In the genomic region with DNA sequence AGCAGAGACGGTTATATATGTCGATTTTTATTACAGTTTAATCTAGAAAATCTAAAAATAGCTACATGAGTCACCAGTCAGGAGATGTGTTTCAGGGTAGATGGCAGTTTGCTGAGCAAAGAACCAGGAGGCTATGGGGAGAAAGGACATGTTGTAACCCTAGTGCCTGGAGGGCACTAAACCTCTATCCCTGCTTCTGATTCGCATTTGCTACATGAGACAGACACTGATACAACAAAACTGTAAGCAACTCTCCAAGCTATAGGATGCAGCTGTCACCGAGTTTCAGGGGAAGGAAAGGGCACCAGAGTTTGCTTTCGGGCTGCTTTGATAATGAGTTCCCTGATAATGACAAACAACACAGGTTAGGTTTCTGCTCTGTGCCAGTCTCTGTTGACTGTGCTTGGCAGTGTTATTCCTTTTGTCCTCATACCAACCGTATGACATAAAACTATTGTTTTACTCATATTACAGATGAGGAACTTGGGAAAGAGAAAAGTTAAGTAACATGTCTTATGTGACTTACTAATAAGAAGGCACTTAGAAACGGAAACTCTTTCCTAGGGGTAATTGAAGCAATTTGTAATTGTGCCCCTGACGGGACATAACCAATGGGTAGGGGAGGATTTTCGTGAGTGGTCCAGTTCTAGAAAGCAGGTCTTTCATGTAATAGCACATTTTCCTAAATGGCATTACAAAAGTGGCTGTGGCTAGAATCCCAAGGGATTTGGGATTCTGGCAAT, we compare ENCODE assay signal across 9 cellular contexts. TPM values are rescaled to one million over a fixed set of nuclear protein-coding genes. Genes with fewer than 3 reads are reported as not detected.
A peak's percentile ranks its signal among the peaks of the same experiment; 100 is the strongest.
DNase-seq lines count a peak whose midpoint lies in the region; ATAC-seq and TF ChIP-seq lines count a peak whose summit lies in the region.
"Had no signal": no experiment of that assay in that cellular context is flagged by ENCODE, and none has a peak within 500 bp of the region (broad histone marks: within the 10 kb centered on the region; RNA-seq: fewer than 3 reads in every experiment).

No MANE protein-coding gene starts in this region.

- intact Hi-C loops in stomach (cut with DNase I; ENCODE audit: low total_unique reads) = no loop called here

- H3K27me3 ChIP-seq in SJSA1 (replicated peaks) = no peaks in the 10 kb centered on the region
- H3K27me3 ChIP-seq in stomach = no peaks in the 10 kb centered on the region
- H3K27me3 ChIP-seq in H7 (ENCODE audit: control insufficient read depth, insufficient read depth, low read length) = no peaks in the 10 kb centered on the region
- no peaks in the 10 kb centered on the region for H3K27me3 ChIP-seq in Karpas-422 (ENCODE audit: low read length)

- H3K79me2 ChIP-seq in Karpas-422 (ENCODE audit: low read length) = no peaks in the 10 kb centered on the region

- no peaks in the 10 kb centered on the region for H3K9me2 ChIP-seq in Karpas-422 (replicated peaks; ENCODE audit: insufficient read depth, low read length)

- no peak overlapping the region for H2AFZ ChIP-seq in Karpas-422 (ENCODE audit: low read length)

- H3K9ac ChIP-seq in Karpas-422 (ENCODE audit: low read length) = no peak overlapping the region

- H3K4me1 ChIP-seq in SJSA1 (replicated peaks) = peaks cover 17% of the 10 kb centered on the region
- H3K4me1 ChIP-seq in stomach = peaks cover 29 to 59% (median 43%) of the 10 kb centered on the region in 4 donors
- H3K4me1 ChIP-seq in Karpas-422 (ENCODE audit: low read length) = no peaks in the 10 kb centered on the region

- H3K36me3 ChIP-seq in SJSA1 = no peaks in the 10 kb centered on the region
- H3K36me3 ChIP-seq in stomach = no peaks in the 10 kb centered on the region
- no peaks in the 10 kb centered on the region for H3K36me3 ChIP-seq in H7 (replicated peaks; ENCODE audit: control insufficient read depth, insufficient read depth, low read length)
- no peaks in the 10 kb centered on the region for H3K36me3 ChIP-seq in Karpas-422 (ENCODE audit: insufficient read depth, low read length)

- TF ChIP-seq EP300 in stomach (IDR thresholded peaks at IDR 0.05) = no peak

- H3K9me3 ChIP-seq in SJSA1 (replicated peaks) (no peaks in the 10 kb centered on the region), stomach (no peaks in the 10 kb centered on the region), Karpas-422 (ENCODE audit: low read length) (no peaks in the 10 kb centered on the region)

- 22 to 33% (median 24%) methylated on average over 9 of the region's 9 CpGs for WGBS in stomach, 5 donors

- no peak for ATAC-seq in HG03045 (IDR thresholded peaks at IDR 0.05; ENCODE audit: unreplicated experiment)

- H3K4me3 ChIP-seq in SJSA1 (no peak overlapping the region), stomach (no peak overlapping the region), H7 (ENCODE audit: insufficient read depth, low read depth, low read length) (no peak overlapping the region), Karpas-422 (ENCODE audit: low read length) (no peak overlapping the region)

- DNase-seq in HPDE6-E6E7 (ENCODE audit: extremely low spot score) (peak; percentile 48), SJSA1 (ENCODE audit: low read depth in 1 of 2, low spot score in 2 of 2) (peak in 1 of 2 experiments; percentile 52), globus pallidus (ENCODE audit: low spot score) (peak; percentile 64), stomach (peak; percentile 44), H7 (no peak), T-helper 1 cell (no peak), Karpas-422 (no peak)
- DNase-seq: activated CD4-positive, alpha-beta memory T cell treated with anti-CD3 and anti-CD28 coated beads for 36 hours had no signal

- no peak for TF ChIP-seq CTCF in stomach (IDR thresholded peaks at IDR 0.05)

- peak overlapping the region; percentile 42 for H3K27ac ChIP-seq in SJSA1
- H3K27ac ChIP-seq in stomach = peak overlapping the region; percentile 83 to 89 (median 85)
- no peak overlapping the region for H3K27ac ChIP-seq in Karpas-422 (ENCODE audit: low read length)

- TF ChIP-seq POLR2A in stomach (IDR thresholded peaks at IDR 0.05) = no peak

- H3K4me2 ChIP-seq in Karpas-422 (ENCODE audit: low read depth, low read length, poor library complexity, severe bottlenecking) = no peak overlapping the region

- H4K20me1 ChIP-seq in Karpas-422 (ENCODE audit: insufficient read depth, low read depth, low read length) = no peaks in the 10 kb centered on the region

RNA-seq across cellular contexts. Expression of a gene that starts 43.1 kb away (rescaled TPM):
- 94.1 and 156 TPM in 2 replicates for total RNA-seq in SJSA1 (2014; rRNA removed; shearing (Covaris generic))
- 10 to 100 TPM; 11.3 to 69.3 (median 51.8) TPM for total RNA-seq in stomach
- 10 to 100 TPM; 11.7 to 15.8 (median 14.4) TPM for polyA plus RNA-seq in stomach
- 38.6 and 52.0 TPM in 2 replicates for total RNA-seq in H7 (2014; rRNA removed; shearing (Covaris generic))
- 3.0 and 3.7 TPM in 2 replicates for total RNA-seq in Karpas-422 (2014; rRNA removed; shearing (Covaris generic); ENCODE audit: low replicate concordance)

Comparison
In these comparisons a context has a peak if more than half of its experiments do, and no peak if none do; other contexts are left out.
1. DNase-seq: peak in HPDE6-E6E7 (single experiment), globus pallidus (single experiment) and stomach (single experiment); none in H7 (single experiment), T-helper 1 cell (0 of 5) and Karpas-422 (single experiment).